In the genomic region with DNA sequence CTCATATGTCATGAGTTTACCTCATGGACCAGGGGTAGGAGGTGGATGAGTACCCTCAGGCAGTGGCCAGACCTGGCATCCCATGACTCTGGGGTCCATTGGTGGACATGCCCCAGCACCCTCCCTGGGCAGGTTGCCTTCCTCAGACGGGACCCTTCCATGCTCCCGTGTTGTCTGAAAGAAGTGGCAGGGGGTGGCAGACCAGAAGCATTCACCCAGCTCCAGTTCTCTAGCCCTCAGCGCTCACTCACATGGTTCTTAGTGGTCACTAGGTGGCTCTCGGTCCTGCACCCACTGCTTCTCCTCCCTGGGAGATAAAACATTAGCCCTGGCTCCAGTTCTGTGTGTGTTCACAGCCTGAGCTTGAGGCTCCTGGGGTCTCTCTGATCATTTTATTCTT, we compare ENCODE assay signal across 2 cellular contexts.
TF ChIP-seq lines count a peak whose summit lies in the region.

No MANE protein-coding gene starts in this region.

TF ChIP-seq in K562, 482 proteins besides CTCF, POLR2A, EP300 and RAD21:
- no peak for TF ChIP-seq ZNF239 (CRISPR knock-in tag; IDR thresholded peaks at IDR 0.05)
- no peak for TF ChIP-seq NCOR1 (IDR thresholded peaks at IDR 0.05)
- TF ChIP-seq, protein P1, sequence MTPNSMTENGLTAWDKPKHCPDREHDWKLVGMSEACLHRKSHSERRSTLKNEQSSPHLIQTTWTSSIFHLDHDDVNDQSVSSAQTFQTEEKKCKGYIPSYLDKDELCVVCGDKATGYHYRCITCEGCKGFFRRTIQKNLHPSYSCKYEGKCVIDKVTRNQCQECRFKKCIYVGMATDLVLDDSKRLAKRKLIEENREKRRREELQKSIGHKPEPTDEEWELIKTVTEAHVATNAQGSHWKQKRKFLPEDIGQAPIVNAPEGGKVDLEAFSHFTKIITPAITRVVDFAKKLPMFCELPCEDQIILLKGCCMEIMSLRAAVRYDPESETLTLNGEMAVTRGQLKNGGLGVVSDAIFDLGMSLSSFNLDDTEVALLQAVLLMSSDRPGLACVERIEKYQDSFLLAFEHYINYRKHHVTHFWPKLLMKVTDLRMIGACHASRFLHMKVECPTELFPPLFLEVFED (CRISPR knock-in tag; conservative IDR thresholded peaks at IDR 0.05): no peak
- TF ChIP-seq ZNF3 (CRISPR knock-in tag; IDR thresholded peaks at IDR 0.05): no peak
- no peak for TF ChIP-seq DNMT1 (IDR thresholded peaks at IDR 0.05)
- TF ChIP-seq LEF1 (IDR thresholded peaks at IDR 0.05): no peak
- TF ChIP-seq, protein P2, sequence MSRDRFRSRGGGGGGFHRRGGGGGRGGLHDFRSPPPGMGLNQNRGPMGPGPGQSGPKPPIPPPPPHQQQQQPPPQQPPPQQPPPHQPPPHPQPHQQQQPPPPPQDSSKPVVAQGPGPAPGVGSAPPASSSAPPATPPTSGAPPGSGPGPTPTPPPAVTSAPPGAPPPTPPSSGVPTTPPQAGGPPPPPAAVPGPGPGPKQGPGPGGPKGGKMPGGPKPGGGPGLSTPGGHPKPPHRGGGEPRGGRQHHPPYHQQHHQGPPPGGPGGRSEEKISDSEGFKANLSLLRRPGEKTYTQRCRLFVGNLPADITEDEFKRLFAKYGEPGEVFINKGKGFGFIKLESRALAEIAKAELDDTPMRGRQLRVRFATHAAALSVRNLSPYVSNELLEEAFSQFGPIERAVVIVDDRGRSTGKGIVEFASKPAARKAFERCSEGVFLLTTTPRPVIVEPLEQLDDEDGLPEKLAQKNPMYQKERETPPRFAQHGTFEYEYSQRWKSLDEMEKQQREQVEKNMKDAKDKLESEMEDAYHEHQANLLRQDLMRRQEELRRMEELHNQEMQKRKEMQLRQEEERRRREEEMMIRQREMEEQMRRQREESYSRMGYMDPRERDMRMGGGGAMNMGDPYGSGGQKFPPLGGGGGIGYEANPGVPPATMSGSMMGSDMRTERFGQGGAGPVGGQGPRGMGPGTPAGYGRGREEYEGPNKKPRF (IDR thresholded peaks at IDR 0.05; ENCODE audit: low read depth, low read length): no peak
- TF ChIP-seq JUND (IDR thresholded peaks at IDR 0.05; ENCODE audit: borderline replicate concordance, low read depth, low read length): no peak
- no peak for TF ChIP-seq JUND (tag; IDR thresholded peaks at IDR 0.05; ENCODE audit: borderline replicate concordance, low read depth, low read length)
- TF ChIP-seq PKNOX1 (IDR thresholded peaks at IDR 0.05): no peak
- TF ChIP-seq ZNF586 (CRISPR knock-in tag; conservative IDR thresholded peaks at IDR 0.05): no peak
- no peak for TF ChIP-seq HMG20A (CRISPR knock-in tag; conservative IDR thresholded peaks at IDR 0.05)
- TF ChIP-seq ZEB2 (IDR thresholded peaks at IDR 0.05): no peak
- TF ChIP-seq HDAC3 (IDR thresholded peaks at IDR 0.05; ENCODE audit: borderline replicate concordance, partially characterized antibody): no peak
- no peak for TF ChIP-seq ZNF212 (CRISPR knock-in tag; IDR thresholded peaks at IDR 0.05)
- TF ChIP-seq ZNF41 (CRISPR knock-in tag; conservative IDR thresholded peaks at IDR 0.05): no peak
- TF ChIP-seq, protein P3, sequence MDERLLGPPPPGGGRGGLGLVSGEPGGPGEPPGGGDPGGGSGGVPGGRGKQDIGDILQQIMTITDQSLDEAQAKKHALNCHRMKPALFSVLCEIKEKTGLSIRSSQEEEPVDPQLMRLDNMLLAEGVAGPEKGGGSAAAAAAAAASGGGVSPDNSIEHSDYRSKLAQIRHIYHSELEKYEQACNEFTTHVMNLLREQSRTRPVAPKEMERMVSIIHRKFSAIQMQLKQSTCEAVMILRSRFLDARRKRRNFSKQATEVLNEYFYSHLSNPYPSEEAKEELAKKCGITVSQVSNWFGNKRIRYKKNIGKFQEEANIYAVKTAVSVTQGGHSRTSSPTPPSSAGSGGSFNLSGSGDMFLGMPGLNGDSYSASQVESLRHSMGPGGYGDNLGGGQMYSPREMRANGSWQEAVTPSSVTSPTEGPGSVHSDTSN (CRISPR knock-in tag; IDR thresholded peaks at IDR 0.05; ENCODE audit: low read depth): no peak
- TF ChIP-seq, protein P3 (tag; conservative IDR thresholded peaks at IDR 0.05; ENCODE audit: low read depth): no peak
- TF ChIP-seq ZNF24 (IDR thresholded peaks at IDR 0.05): no peak
- TF ChIP-seq BCL6 (CRISPR knock-in tag; IDR thresholded peaks at IDR 0.05): no peak

TF ChIP-seq in HEK293T, 16 proteins besides CTCF, POLR2A, EP300 and RAD21:
- no peak for TF ChIP-seq SP1 (IDR thresholded peaks at IDR 0.05)
- no peak for TF ChIP-seq TARDBP (IDR thresholded peaks at IDR 0.05)
- TF ChIP-seq PKNOX1 (IDR thresholded peaks at IDR 0.05): no peak
- TF ChIP-seq ELF4 (IDR thresholded peaks at IDR 0.05): no peak
- TF ChIP-seq ZNF384 (IDR thresholded peaks at IDR 0.05): no peak
- no peak for TF ChIP-seq FOXK2 (IDR thresholded peaks at IDR 0.05)
- no peak for TF ChIP-seq HDGF (IDR thresholded peaks at IDR 0.05; ENCODE audit: borderline replicate concordance)
- no peak for TF ChIP-seq SUZ12 (IDR thresholded peaks at IDR 0.05)
- no peak for TF ChIP-seq FOXM1 (IDR thresholded peaks at IDR 0.05; ENCODE audit: borderline replicate concordance)
- TF ChIP-seq CTBP1 (IDR thresholded peaks at IDR 0.05; ENCODE audit: borderline replicate concordance): no peak
- TF ChIP-seq ARNT (IDR thresholded peaks at IDR 0.05): no peak
- no peak for TF ChIP-seq FOXA1 (IDR thresholded peaks at IDR 0.05)
TF ChIP-seq in HEK293T: peak in this region for 0.
